26 cellular contexts compared by ENCODE assay signal in the genomic region with DNA sequence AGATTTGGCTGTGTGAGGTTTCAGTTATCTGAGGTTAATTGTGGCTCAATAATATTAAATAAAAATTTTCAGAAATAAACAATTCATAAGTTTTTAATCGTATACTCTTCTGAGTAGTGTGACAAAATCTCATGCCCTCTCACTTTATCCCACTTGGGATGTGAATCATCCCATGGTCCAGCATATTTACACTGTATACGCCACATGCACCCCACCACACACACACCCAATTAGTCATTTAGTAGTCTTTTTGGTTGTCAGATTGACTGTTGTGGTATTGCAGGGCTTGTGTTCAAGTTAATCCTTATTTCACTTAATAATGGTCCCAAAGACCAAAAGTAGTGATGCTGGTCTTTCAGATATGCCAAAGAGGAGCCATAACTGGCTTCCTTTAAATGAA.
DNase-seq lines count a peak whose midpoint lies in the region; ATAC-seq, FAIRE-seq and TF ChIP-seq lines count a peak whose summit lies in the region.
"Had no signal": no experiment of that assay in that cellular context is flagged by ENCODE, and none has a peak within 500 bp of the region (broad histone marks: within the 10 kb centered on the region; RNA-seq: fewer than 3 reads in every experiment).

No MANE protein-coding gene starts in this region.

- H3K9ac ChIP-seq in PC-3 (ENCODE audit: low read length), result no peak overlapping the region

- no peaks in the 10 kb centered on the region for H3K9me3 Mint-ChIP-seq in GM23338

- intact Hi-C loops in PC-3 (cut with micrococcal nuclease), result no loop called here

- ATAC-seq in PC-3 (peak; percentile 58), HG03565 (IDR thresholded peaks at IDR 0.05; ENCODE audit: unreplicated experiment) (no peak), GM23338 (no peak)

- no peaks in the 10 kb centered on the region for H3K27me3 Mint-ChIP-seq in GM23338 (ENCODE audit: insufficient read depth, low read depth, poor library complexity)
- H3K27me3 Mint-ChIP-seq: B cell had no signal

- no peaks in the 10 kb centered on the region for H3K9me3 ChIP-seq in PC-3 (ENCODE audit: low read length)
- H3K9me3 ChIP-seq: Peyer's patch, SJCRH30 had no signal

- H3K27me3 ChIP-seq in PC-3 (ENCODE audit: low read length) (no peaks in the 10 kb centered on the region), bronchial epithelial cell (ENCODE audit: control insufficient read depth, insufficient read depth, low read length) (no peaks in the 10 kb centered on the region), GM23338 (ENCODE audit: insufficient read depth) (no peaks in the 10 kb centered on the region)
- H3K27me3 ChIP-seq: Peyer's patch, SJCRH30 had no signal

- no peaks in the 10 kb centered on the region for H4K20me1 ChIP-seq in PC-3 (ENCODE audit: low read length)
- no peaks in the 10 kb centered on the region for H4K20me1 ChIP-seq in GM23338 (replicated peaks; ENCODE audit: insufficient read depth)

- TF ChIP-seq CTCF in PC-3 (conservative IDR thresholded peaks at IDR 0.05; ENCODE audit: low read depth, low read length) (no peak), bronchial epithelial cell (IDR thresholded peaks at IDR 0.05; ENCODE audit: insufficient read depth, low read length, severe bottlenecking) (no peak), foreskin fibroblast (IDR thresholded peaks at IDR 0.05; ENCODE audit: low read depth, low read length) (no peak), GM23338 (conservative IDR thresholded peaks at IDR 0.05; ENCODE audit: low read depth in 2 of 2) (no peak)

- H2AFZ ChIP-seq in PC-3 (ENCODE audit: low read length), result no peak overlapping the region
- no peak overlapping the region for H2AFZ ChIP-seq in GM23338

- FAIRE-seq in bronchial epithelial cell (lab: Jason Lieb, UNC), result no peak
- FAIRE-seq: A204.1, D721Med, GM19239 had no signal

- H3K4me3 Mint-ChIP-seq in GM23338, result no peak overlapping the region
- H3K4me3 Mint-ChIP-seq: B cell, HFFc6 had no signal

- no peak overlapping the region for H3K27ac Mint-ChIP-seq in GM23338
- H3K27ac Mint-ChIP-seq: B cell, HFFc6 had no signal

- no peaks in the 10 kb centered on the region for H3K79me2 ChIP-seq in PC-3 (ENCODE audit: low read length)
- no peaks in the 10 kb centered on the region for H3K79me2 ChIP-seq in GM23338 (replicated peaks; ENCODE audit: insufficient read depth)

- H3F3A ChIP-seq in PC-3 (ENCODE audit: low read length, unreplicated experiment) (no peaks in the 10 kb centered on the region), GM23338 (replicated peaks; ENCODE audit: low read depth) (no peaks in the 10 kb centered on the region)

- H3K9me2 ChIP-seq in PC-3 (replicated peaks; ENCODE audit: low read length), result no peaks in the 10 kb centered on the region
- H3K9me2 ChIP-seq in GM23338 (ENCODE audit: insufficient read depth), result no peaks in the 10 kb centered on the region

- H3K4me2 ChIP-seq in PC-3 (ENCODE audit: low read length) (no peak overlapping the region), GM23338 (no peak overlapping the region)

- peaks cover 8% of the 10 kb centered on the region; the same call in 1 of the 2 replicates for H3K4me1 ChIP-seq in PC-3 (ENCODE audit: insufficient read depth, low read length)
- no peaks in the 10 kb centered on the region for H3K4me1 ChIP-seq in GM23338 (ENCODE audit: insufficient read depth)
- H3K4me1 ChIP-seq: Peyer's patch, SJCRH30 had no signal

- no peaks in the 10 kb centered on the region for H3K36me3 Mint-ChIP-seq in GM23338 (ENCODE audit: low read depth)

- no peaks in the 10 kb centered on the region for H3K36me3 ChIP-seq in PC-3 (ENCODE audit: low read depth, low read length)
- H3K36me3 ChIP-seq in bronchial epithelial cell (ENCODE audit: control insufficient read depth, insufficient read depth, low read length), result no peaks in the 10 kb centered on the region
- H3K36me3 ChIP-seq in GM23338 (ENCODE audit: insufficient read depth), result no peaks in the 10 kb centered on the region
- H3K36me3 ChIP-seq: Peyer's patch, SJCRH30 had no signal

- H3K4me3 ChIP-seq in PC-3 (ENCODE audit: low read length) (no peak overlapping the region), bronchial epithelial cell (ENCODE audit: low read depth, low read length) (no peak overlapping the region), foreskin fibroblast (ENCODE audit: low read depth in 1 of 2, low read length in 2 of 2) (no peak overlapping the region), GM23338 (no peak overlapping the region)
- H3K4me3 ChIP-seq: Peyer's patch, SJCRH30 had no signal

- no peak overlapping the region for H3K27ac ChIP-seq in PC-3 (ENCODE audit: low read length)
- H3K27ac ChIP-seq in GM23338 (ENCODE audit: low read depth), result no peak overlapping the region
- H3K27ac ChIP-seq: HL-60, Peyer's patch, SJCRH30 had no signal

- no TSS peak for BruUV-seq in PC-3 (replicated peaks; lab: Mats Ljungman, UMichigan)

- POLR2A ChIA-PET in PC-3 (lab: Charles Lee; ENCODE audit: unreplicated experiment), result no interaction called here

- DNase-seq in ELR (ENCODE audit: low read depth) (peak; percentile 64), PC-3 (peak; percentile 43), bronchial epithelial cell (ENCODE audit: low read depth) (peak; percentile 21), foreskin fibroblast (peak; percentile 24 to 51), GM23338 (ENCODE audit: low spot score) (no peak), C1 segment of cervical spinal cord (lab: John Stamatoyannopoulos, UW) (no peak), NCI-H1048 (lab: John Stamatoyannopoulos, UW) (no peak)
- DNase-seq: DMS53, H7, HFFc6, KG1, MV-4-11, NCI-H1417, NCI-H1694 treated with DMSO at 0.1 percent for 48 hours, NCI-H2081 treated with DMSO at 0.1 percent for 48 hours, NCI-H2171 treated with DMSO at 0.1 percent for 48 hours, NCI-H524 treated with DMSO at 0.1 percent for 48 hours, NCI-H82, Peyer's patch, SJCRH30 had no signal

- CTCF ChIA-PET in PC-3 (lab: Charles Lee), result no interaction called here

- no peaks in the 10 kb centered on the region for H3K4me1 Mint-ChIP-seq in GM23338
- H3K4me1 Mint-ChIP-seq: B cell had no signal

TF ChIP-seq in GM23338, 12 proteins besides CTCF, POLR2A, EP300 and RAD21 (continues in another document):
- TF ChIP-seq POLR2AphosphoS5 (IDR thresholded peaks at IDR 0.05; ENCODE audit: low read depth) (no peak), JUNB (IDR thresholded peaks at IDR 0.05; ENCODE audit: unreplicated experiment) (no peak), ZNF114 (CRISPR knock-in tag; IDR thresholded peaks at IDR 0.05) (no peak), ZNF331 (CRISPR knock-in tag; IDR thresholded peaks at IDR 0.05; ENCODE audit: low read depth) (no peak), EZH2 (IDR thresholded peaks at IDR 0.05; ENCODE audit: low read depth, unreplicated experiment) (no peak), NANOG (IDR thresholded peaks at IDR 0.05; ENCODE audit: borderline replicate concordance) (no peak)
- TF ChIP-seq, protein P1, sequence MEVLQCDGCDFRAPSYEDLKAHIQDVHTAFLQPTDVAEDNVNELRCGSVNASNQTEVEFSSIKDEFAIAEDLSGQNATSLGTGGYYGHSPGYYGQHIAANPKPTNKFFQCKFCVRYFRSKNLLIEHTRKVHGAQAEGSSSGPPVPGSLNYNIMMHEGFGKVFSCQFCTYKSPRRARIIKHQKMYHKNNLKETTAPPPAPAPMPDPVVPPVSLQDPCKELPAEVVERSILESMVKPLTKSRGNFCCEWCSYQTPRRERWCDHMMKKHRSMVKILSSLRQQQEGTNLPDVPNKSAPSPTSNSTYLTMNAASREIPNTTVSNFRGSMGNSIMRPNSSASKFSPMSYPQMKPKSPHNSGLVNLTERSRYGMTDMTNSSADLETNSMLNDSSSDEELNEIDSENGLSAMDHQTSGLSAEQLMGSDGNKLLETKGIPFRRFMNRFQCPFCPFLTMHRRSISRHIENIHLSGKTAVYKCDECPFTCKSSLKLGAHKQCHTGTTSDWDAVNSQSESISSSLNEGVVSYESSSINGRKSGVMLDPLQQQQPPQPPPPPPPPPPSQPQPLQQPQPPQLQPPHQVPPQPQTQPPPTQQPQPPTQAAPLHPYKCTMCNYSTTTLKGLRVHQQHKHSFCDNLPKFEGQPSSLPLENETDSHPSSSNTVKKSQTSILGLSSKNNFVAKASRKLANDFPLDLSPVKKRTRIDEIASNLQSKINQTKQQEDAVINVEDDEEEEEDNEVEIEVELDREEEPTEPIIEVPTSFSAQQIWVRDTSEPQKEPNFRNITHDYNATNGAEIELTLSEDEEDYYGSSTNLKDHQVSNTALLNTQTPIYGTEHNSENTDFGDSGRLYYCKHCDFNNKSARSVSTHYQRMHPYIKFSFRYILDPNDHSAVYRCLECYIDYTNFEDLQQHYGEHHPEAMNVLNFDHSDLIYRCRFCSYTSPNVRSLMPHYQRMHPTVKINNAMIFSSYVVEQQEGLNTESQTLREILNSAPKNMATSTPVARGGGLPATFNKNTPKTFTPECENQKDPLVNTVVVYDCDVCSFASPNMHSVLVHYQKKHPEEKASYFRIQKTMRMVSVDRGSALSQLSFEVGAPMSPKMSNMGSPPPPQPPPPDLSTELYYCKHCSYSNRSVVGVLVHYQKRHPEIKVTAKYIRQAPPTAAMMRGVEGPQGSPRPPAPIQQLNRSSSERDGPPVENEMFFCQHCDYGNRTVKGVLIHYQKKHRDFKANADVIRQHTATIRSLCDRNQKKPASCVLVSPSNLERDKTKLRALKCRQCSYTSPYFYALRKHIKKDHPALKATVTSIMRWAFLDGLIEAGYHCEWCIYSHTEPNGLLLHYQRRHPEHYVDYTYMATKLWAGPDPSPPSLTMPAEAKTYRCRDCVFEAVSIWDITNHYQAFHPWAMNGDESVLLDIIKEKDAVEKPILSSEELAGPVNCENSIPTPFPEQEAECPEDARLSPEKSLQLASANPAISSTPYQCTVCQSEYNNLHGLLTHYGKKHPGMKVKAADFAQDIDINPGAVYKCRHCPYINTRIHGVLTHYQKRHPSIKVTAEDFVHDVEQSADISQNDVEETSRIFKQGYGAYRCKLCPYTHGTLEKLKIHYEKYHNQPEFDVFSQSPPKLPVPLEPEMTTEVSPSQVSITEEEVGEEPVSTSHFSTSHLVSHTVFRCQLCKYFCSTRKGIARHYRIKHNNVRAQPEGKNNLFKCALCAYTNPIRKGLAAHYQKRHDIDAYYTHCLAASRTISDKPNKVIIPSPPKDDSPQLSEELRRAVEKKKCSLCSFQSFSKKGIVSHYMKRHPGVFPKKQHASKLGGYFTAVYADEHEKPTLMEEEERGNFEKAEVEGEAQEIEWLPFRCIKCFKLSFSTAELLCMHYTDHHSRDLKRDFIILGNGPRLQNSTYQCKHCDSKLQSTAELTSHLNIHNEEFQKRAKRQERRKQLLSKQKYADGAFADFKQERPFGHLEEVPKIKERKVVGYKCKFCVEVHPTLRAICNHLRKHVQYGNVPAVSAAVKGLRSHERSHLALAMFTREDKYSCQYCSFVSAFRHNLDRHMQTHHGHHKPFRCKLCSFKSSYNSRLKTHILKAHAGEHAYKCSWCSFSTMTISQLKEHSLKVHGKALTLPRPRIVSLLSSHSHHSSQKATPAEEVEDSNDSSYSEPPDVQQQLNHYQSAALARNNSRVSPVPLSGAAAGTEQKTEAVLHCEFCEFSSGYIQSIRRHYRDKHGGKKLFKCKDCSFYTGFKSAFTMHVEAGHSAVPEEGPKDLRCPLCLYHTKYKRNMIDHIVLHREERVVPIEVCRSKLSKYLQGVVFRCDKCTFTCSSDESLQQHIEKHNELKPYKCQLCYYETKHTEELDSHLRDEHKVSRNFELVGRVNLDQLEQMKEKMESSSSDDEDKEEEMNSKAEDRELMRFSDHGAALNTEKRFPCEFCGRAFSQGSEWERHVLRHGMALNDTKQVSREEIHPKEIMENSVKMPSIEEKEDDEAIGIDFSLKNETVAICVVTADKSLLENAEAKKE (CRISPR knock-in tag; IDR thresholded peaks at IDR 0.05), result no peak

Comparison
In these comparisons a context has a peak if more than half of its experiments do, and no peak if none do; other contexts are left out.
1. DNase-seq: peak in ELR (single experiment), PC-3 (single experiment), bronchial epithelial cell (single experiment) and foreskin fibroblast (2 of 2); none in GM23338 (single experiment), C1 segment of cervical spinal cord (0 of 14) and NCI-H1048 (single experiment).